Comparison of ENCODE assay signal across 7 cellular contexts in the genomic region with DNA sequence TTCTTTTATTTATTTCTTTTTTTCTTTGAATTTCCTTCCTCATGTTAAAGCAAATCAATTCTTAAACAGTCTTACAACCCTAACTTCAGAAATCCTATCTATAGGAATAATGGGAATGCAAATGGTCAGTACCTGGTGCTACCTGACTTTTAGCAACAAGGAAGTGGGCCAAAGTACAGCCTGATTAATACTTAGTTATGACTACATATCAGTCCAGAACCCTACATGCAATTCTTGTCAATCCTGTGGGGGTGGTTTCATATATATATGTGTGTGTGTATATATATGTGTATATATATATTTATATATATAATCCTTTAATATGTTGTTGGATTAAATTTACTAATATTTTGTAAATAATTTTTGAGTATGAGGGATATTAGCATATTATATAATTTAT.
"Had no signal": no experiment of that assay in that cellular context is flagged by ENCODE, and none has a peak within 500 bp of the region (broad histone marks: within the 10 kb centered on the region; RNA-seq: fewer than 3 reads in every experiment).

No MANE protein-coding gene starts in this region.

- H3K9me3 Mint-ChIP-seq: IgD-negative memory B cell had no signal

- H3K4me3 ChIP-seq: GM23338 had no signal

- H3K4me3 Mint-ChIP-seq: GM23338, H9, IgD-negative memory B cell had no signal

- FAIRE-seq: H1, H54, HepG2 had no signal

- DNase-seq: H9, HCEC 1CT had no signal

- H3K27ac Mint-ChIP-seq: GM23338, H9, IgD-negative memory B cell had no signal

- H3K27me3 Mint-ChIP-seq: IgD-negative memory B cell had no signal
